ENCODE assay signal across 9 cellular contexts in the genomic region with DNA sequence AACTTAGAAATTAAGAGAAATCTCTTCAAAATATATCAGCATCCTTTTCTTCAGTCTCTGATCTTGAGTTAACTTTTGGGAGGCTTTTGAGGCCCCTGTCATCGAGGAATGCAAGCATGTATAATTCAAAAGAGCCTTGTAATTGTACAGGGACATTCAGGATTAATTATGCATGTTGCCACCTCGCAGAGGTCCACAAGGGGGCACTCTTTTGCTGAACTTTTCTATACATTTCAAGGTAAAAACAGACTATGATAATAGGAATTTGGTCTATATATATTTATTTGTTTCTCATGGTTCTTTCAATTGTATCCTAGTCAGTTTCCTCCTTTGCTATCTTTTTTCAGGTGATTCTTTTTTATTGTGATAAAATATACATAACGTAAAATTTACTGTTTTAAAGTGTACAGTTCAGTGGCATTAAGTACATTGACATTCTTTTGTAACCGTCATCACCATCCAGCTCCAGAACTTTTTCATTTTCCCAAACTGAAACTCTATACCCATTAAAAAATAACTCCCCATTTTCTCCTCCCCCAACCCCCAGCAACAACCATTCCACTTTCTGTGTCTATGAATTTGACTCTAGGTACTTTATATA. TPM values are rescaled to one million over a fixed set of nuclear protein-coding genes. Genes with fewer than 3 reads are reported as not detected.
DNase-seq lines count a peak whose midpoint lies in the region; ATAC-seq and TF ChIP-seq lines count a peak whose summit lies in the region.
"Had no signal": no experiment of that assay in that cellular context is flagged by ENCODE, and none has a peak within 500 bp of the region (broad histone marks: within the 10 kb centered on the region; RNA-seq: fewer than 3 reads in every experiment).

No MANE protein-coding gene starts in this region.

- no peak for TF ChIP-seq POLR2A in suprapubic skin (IDR thresholded peaks at IDR 0.05)

- no TSS peak for BruUV-seq in A673 (replicated peaks; lab: Mats Ljungman, UMichigan)

- TF ChIP-seq CTCF in A673 (conservative IDR thresholded peaks at IDR 0.05; ENCODE audit: low read depth, low read length) (peak; percentile 88), GM13976 (IDR thresholded peaks at IDR 0.05; ENCODE audit: borderline replicate concordance, control extremely low read depth, extremely low read depth, insufficient read depth, missing control alignments) (peak; percentile 80), WTC11 (IDR thresholded peaks at IDR 0.05) (peak; percentile 82), endothelial cell (IDR thresholded peaks at IDR 0.05; ENCODE audit: unreplicated experiment) (peak; percentile 93), suprapubic skin (IDR thresholded peaks at IDR 0.05) (peak; percentile 53 to 74)

- H3K27me3 ChIP-seq in A673 (replicated peaks; ENCODE audit: insufficient read depth, low read depth, low read length, poor library complexity) (no peaks in the 10 kb centered on the region), suprapubic skin (no peaks in the 10 kb centered on the region)

- H3K9me3 ChIP-seq in A673 (ENCODE audit: low read depth, low read length, poor library complexity, severe bottlenecking): no peaks in the 10 kb centered on the region
- no peaks in the 10 kb centered on the region for H3K9me3 ChIP-seq in suprapubic skin

- intact Hi-C loops in A673 (cut with micrococcal nuclease; ENCODE audit: unreplicated experiment): loop anchor here (1.0 to 10.0 kb wide), 4 partner anchors 51 to 772 kb away; no protein-coding TSS in a partner anchor

- in situ Hi-C loops in GM13976 (cut with MboI; ENCODE audit: low sequenced_read_pairs, unreplicated experiment): loop anchor here (5.0 kb wide), 1 partner anchor 159 kb away; no protein-coding TSS in a partner anchor

- POLR2A ChIA-PET in A673 (lab: Charles Lee; ENCODE audit: low non-redundant PET): no interaction called here
- POLR2A ChIA-PET in WTC11 (lab: Charles Lee): no interaction called here

- no peak overlapping the region for H3K27ac Mint-ChIP-seq in WTC11
- no peak overlapping the region for H3K27ac Mint-ChIP-seq in endothelial cell (ENCODE audit: unreplicated experiment)
- H3K27ac Mint-ChIP-seq: immature natural killer cell had no signal

- DNase-seq in A673 (ENCODE audit: low spot score) (peak; percentile 73), GM13976 (ENCODE audit: low spot score) (no peak), NCI-H1417 (lab: John Stamatoyannopoulos, UW) (peak; percentile 55 to 80 (median 62)), WTC11 (ENCODE audit: low spot score) (peak; percentile 51), endothelial cell (ENCODE audit: low spot score) (peak; percentile 40), myocyte (ENCODE audit: low read depth) (peak; percentile 29), suprapubic skin (ENCODE audit: low spot score in 2 of 2) (no peak)
- no peak for DNase-seq in central memory CD4-positive, alpha-beta T cell

- H3K27ac ChIP-seq in A673 (ENCODE audit: low read depth, low read length, poor library complexity, severe bottlenecking) (no peak overlapping the region), suprapubic skin (no peak overlapping the region)

- ATAC-seq in WTC11: no peak; the same call in 1 of the 2 replicates

- no peak for TF ChIP-seq EP300 in suprapubic skin (IDR thresholded peaks at IDR 0.05)

- CTCF ChIA-PET in A673 (lab: Charles Lee): no interaction called here
- CTCF ChIA-PET in WTC11 (lab: Charles Lee): no interaction called here

- H3K4me1 Mint-ChIP-seq in WTC11 (peaks cover 15% of the 10 kb centered on the region), endothelial cell (ENCODE audit: unreplicated experiment) (peaks cover 5% of the 10 kb centered on the region)
- H3K4me1 Mint-ChIP-seq: immature natural killer cell had no signal

- no peaks in the 10 kb centered on the region for H3K36me3 ChIP-seq in A673 (ENCODE audit: insufficient read depth, low read length, poor library complexity, severe bottlenecking)
- H3K36me3 ChIP-seq in suprapubic skin: no peaks in the 10 kb centered on the region

- WGBS in suprapubic skin: 40% methylated on average over 4 of the region's 4 CpGs

- no peak overlapping the region for H3K4me3 Mint-ChIP-seq in WTC11
- no peak overlapping the region for H3K4me3 Mint-ChIP-seq in endothelial cell (ENCODE audit: unreplicated experiment)
- H3K4me3 Mint-ChIP-seq: immature natural killer cell had no signal

- H3K4me1 ChIP-seq in A673 (ENCODE audit: insufficient read depth, low read length, poor library complexity, severe bottlenecking) (no peaks in the 10 kb centered on the region), suprapubic skin (peaks cover 7% of the 10 kb centered on the region)

- H3K27me3 Mint-ChIP-seq in WTC11 (ENCODE audit: low read depth) (no peaks in the 10 kb centered on the region), endothelial cell (ENCODE audit: unreplicated experiment) (no peaks in the 10 kb centered on the region)

- no peak overlapping the region for H3K4me3 ChIP-seq in A673 (ENCODE audit: low read depth, low read length, poor library complexity, severe bottlenecking)
- no peak overlapping the region for H3K4me3 ChIP-seq in suprapubic skin

- H3K9me3 Mint-ChIP-seq in WTC11: no peaks in the 10 kb centered on the region; the same call in 1 of the 2 replicates
- H3K9me3 Mint-ChIP-seq in endothelial cell (ENCODE audit: unreplicated experiment): no peaks in the 10 kb centered on the region
- H3K9me3 Mint-ChIP-seq: immature natural killer cell had no signal

- H3K36me3 Mint-ChIP-seq in WTC11 (no peaks in the 10 kb centered on the region), endothelial cell (ENCODE audit: low read depth, unreplicated experiment) (no peaks in the 10 kb centered on the region)
- H3K36me3 Mint-ChIP-seq: immature natural killer cell had no signal

TF ChIP-seq in WTC11, 78 proteins besides CTCF, POLR2A, EP300 and RAD21 (continues in another document):
- TF ChIP-seq, protein P1, sequence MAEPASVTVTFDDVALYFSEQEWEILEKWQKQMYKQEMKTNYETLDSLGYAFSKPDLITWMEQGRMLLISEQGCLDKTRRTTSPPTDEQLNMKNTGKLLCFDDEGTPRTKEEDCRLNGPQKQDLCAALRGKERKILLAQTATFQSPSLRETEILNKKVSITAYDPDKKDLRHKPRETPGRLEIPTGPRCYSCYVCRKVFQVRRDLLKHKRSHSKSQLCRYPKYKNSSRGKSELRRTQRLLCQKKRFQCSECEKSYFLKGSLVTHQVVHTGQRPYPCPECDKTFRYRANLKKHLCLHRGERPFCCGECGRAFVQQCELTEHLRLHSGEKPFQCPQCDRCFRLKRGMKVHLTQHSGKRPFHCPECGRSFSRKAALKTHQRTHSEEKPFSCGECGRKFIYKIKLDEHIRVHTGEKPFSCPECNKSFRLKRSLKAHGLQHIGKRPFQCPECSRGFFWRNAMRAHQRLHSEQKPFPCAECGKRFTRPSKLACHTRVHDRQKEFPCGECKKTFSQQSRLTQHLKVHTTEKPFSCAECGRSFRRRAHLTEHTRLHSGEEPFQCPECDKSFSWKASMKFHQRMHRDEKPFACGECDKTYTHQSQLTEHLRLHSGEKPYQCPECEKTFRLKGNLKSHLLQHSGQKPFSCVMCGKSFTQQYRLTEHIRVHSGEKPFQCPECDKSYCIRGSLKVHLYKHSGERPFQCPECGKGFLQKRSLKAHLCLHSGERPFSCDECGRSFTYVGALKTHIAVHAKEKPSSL (CRISPR knock-in tag; conservative IDR thresholded peaks at IDR 0.05): no peak
- TF ChIP-seq ZNF232 (CRISPR knock-in tag; IDR thresholded peaks at IDR 0.05) (no peak), GABPB1 (CRISPR knock-in tag; IDR thresholded peaks at IDR 0.05) (no peak), ZNF532 (CRISPR knock-in tag; IDR thresholded peaks at IDR 0.05; ENCODE audit: borderline replicate concordance) (no peak), ETV6 (CRISPR knock-in tag; IDR thresholded peaks at IDR 0.05) (no peak), SOX15 (CRISPR knock-in tag; IDR thresholded peaks at IDR 0.05) (no peak), ZNF396 (CRISPR knock-in tag; IDR thresholded peaks at IDR 0.05; ENCODE audit: borderline replicate concordance) (no peak), NFE2L1 (CRISPR knock-in tag; IDR thresholded peaks at IDR 0.05) (no peak), ZNF263 (CRISPR knock-in tag; IDR thresholded peaks at IDR 0.05; ENCODE audit: low read depth) (no peak)
- TF ChIP-seq, protein P2, sequence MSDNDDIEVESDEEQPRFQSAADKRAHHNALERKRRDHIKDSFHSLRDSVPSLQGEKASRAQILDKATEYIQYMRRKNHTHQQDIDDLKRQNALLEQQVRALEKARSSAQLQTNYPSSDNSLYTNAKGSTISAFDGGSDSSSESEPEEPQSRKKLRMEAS (CRISPR knock-in tag; IDR thresholded peaks at IDR 0.05): no peak

RNA-seq across cellular contexts. Expression of gene SLC2A13, which starts 47.0 kb away (rescaled TPM):
- total RNA-seq in A673 (2021) (8.7 and 9.1 TPM in 2 replicates), WTC11 (2021) (12.5 to 15.3 TPM (median 13.1 TPM) in 3 replicates), endothelial cell (ENCODE audit: unreplicated experiment) (15.8 TPM), myocyte (5.5 and 7.0 TPM in 2 replicates), suprapubic skin (10 to 100 TPM; 10.4 to 14.1 (median 13.4) TPM)
- polyA plus RNA-seq in myocyte (2012): 2.4 TPM

Comparison
In these comparisons a context has a peak if more than half of its experiments do, and no peak if none do; other contexts are left out.
1. DNase-seq: peak in A673 (single experiment), NCI-H1417 (3 of 3), WTC11 (single experiment), endothelial cell (single experiment) and myocyte (single experiment); none in GM13976 (single experiment), suprapubic skin (0 of 2) and central memory CD4-positive, alpha-beta T cell (single experiment).
2. Peak in every context shown above with its lines, with median percentiles within 50 percentile points of each other: CTCF ChIP-seq.